1 cellular context compared by ENCODE assay signal in the genomic region with DNA sequence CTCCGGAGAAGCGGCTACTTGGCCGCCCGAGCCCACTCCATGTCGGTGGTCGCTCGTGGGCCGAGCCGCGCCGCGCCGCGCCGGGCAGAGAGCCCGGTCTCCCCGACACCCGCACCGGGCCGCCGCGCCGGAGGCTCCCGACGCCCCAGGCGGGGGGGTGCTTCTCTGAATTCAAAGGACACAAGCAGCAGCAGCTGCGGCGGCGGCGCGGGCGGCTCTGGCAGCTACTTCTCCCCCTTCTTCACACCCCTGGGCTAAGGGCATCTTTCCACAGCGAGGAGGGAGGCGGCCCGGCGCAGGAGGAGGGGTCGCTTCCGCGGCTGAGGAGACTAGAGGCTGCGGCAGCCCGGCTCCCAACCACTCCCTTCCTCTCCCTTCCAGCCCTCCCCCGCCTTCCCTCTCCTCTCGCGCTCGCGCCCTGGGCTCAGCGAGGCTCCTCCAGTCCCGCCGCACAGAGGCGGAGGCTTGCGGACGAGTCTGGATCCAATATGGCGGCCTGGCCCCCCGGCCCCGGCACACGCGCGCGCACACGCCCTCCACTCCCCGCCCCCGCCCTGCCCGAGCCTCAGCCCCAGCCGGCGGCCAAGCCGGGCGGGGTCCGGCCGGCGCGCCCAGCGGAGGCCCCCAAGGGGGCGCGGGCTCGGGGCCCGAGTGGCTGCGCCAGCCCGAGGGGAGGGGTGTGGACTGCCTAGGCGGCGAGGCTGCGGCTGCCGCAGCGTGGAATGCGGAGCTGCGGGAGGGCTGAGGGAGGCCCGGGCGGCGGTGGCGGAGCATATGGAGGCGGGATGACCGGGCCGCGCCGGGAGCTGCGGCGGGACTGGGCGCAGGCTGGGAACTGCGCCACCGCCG.
TF ChIP-seq lines count a peak whose summit lies in the region.

TSS of gene CDC42BPA (minus strand) at position 490 of the 849 bp plus-strand sequence. CDS start 1,310 bp downstream, outside the sequence.

TF ChIP-seq in HepG2, 621 proteins besides CTCF, POLR2A, EP300 and RAD21 (continued from another document and continues in another):
- no peak for TF ChIP-seq USF2 (IDR thresholded peaks at IDR 0.05; ENCODE audit: low read depth, low read length)
- TF ChIP-seq USF2 (CRISPR knock-in tag; IDR thresholded peaks at IDR 0.05; ENCODE audit: borderline replicate concordance), result no peak
- TF ChIP-seq TAF15 (IDR thresholded peaks at IDR 0.05; ENCODE audit: low read depth, low read length, poor library complexity, severe bottlenecking), result no peak
- TF ChIP-seq ZNF296 (CRISPR knock-in tag; conservative IDR thresholded peaks at IDR 0.05), result no peak
- no peak for TF ChIP-seq ZNF234 (CRISPR knock-in tag; conservative IDR thresholded peaks at IDR 0.05)
- no peak for TF ChIP-seq PTBP1 (IDR thresholded peaks at IDR 0.05; ENCODE audit: low read depth, low read length, poor library complexity, severe bottlenecking)
- no peak for TF ChIP-seq ZNF800 (CRISPR knock-in tag; IDR thresholded peaks at IDR 0.05)
- no peak for TF ChIP-seq ZNF562 (CRISPR knock-in tag; IDR thresholded peaks at IDR 0.05; ENCODE audit: borderline replicate concordance)
- no peak for TF ChIP-seq NKX3-1 (CRISPR knock-in tag; IDR thresholded peaks at IDR 0.05)
- TF ChIP-seq ZSCAN25 (CRISPR knock-in tag; IDR thresholded peaks at IDR 0.05), result peak; percentile 61; the same call in 1 of the 2 replicates
- peak; percentile 66 for TF ChIP-seq HOXA3 (CRISPR knock-in tag; IDR thresholded peaks at IDR 0.05)
- TF ChIP-seq, protein P1, sequence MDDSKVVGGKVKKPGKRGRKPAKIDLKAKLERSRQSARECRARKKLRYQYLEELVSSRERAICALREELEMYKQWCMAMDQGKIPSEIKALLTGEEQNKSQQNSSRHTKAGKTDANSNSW (CRISPR knock-in tag; IDR thresholded peaks at IDR 0.05; ENCODE audit: borderline replicate concordance), result no peak; the same call in 1 of the 2 replicates
- TF ChIP-seq TCF7 (IDR thresholded peaks at IDR 0.05; ENCODE audit: low read depth), result no peak
- peak; percentile 81 for TF ChIP-seq UBTF (CRISPR knock-in tag; IDR thresholded peaks at IDR 0.05)
- no peak for TF ChIP-seq ZNF510 (CRISPR knock-in tag; IDR thresholded peaks at IDR 0.05; ENCODE audit: low read depth)
- 0 out of 2 replicates have a peak, but pooled peaks have one; percentile 22 for TF ChIP-seq KLF6 (CRISPR knock-in tag; IDR thresholded peaks at IDR 0.05)
- TF ChIP-seq ZNF468 (CRISPR knock-in tag; IDR thresholded peaks at IDR 0.05), result no peak
- TF ChIP-seq BRF2 (CRISPR knock-in tag; IDR thresholded peaks at IDR 0.05), result 0 out of 2 replicates have a peak, but pooled peaks have one; percentile 15
- no peak for TF ChIP-seq ZFAT (CRISPR knock-in tag; conservative IDR thresholded peaks at IDR 0.05)
- TF ChIP-seq SP5 (CRISPR knock-in tag; IDR thresholded peaks at IDR 0.05; ENCODE audit: borderline replicate concordance, low read depth), result no peak
- peak; percentile 16; the same call in 1 of the 2 replicates for TF ChIP-seq KDM2A (CRISPR knock-in tag; IDR thresholded peaks at IDR 0.05; ENCODE audit: borderline replicate concordance, low read depth)
- TF ChIP-seq ZNF772 (CRISPR knock-in tag; IDR thresholded peaks at IDR 0.05), result 0 out of 2 replicates have a peak, but pooled peaks have one; percentile 9
- TF ChIP-seq, protein P2, sequence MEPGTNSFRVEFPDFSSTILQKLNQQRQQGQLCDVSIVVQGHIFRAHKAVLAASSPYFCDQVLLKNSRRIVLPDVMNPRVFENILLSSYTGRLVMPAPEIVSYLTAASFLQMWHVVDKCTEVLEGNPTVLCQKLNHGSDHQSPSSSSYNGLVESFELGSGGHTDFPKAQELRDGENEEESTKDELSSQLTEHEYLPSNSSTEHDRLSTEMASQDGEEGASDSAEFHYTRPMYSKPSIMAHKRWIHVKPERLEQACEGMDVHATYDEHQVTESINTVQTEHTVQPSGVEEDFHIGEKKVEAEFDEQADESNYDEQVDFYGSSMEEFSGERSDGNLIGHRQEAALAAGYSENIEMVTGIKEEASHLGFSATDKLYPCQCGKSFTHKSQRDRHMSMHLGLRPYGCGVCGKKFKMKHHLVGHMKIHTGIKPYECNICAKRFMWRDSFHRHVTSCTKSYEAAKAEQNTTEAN (CRISPR knock-in tag; conservative IDR thresholded peaks at IDR 0.05), result no peak
- no peak for TF ChIP-seq SNAI1 (CRISPR knock-in tag; IDR thresholded peaks at IDR 0.05; ENCODE audit: borderline replicate concordance)
- no peak for TF ChIP-seq NPAS2 (CRISPR knock-in tag; IDR thresholded peaks at IDR 0.05; ENCODE audit: borderline replicate concordance)
- no peak for TF ChIP-seq ATF5 (CRISPR knock-in tag; IDR thresholded peaks at IDR 0.05; ENCODE audit: low read depth)
- TF ChIP-seq GZF1 (CRISPR knock-in tag; IDR thresholded peaks at IDR 0.05), result no peak
- no peak for TF ChIP-seq ATAD3A (CRISPR knock-in tag; IDR thresholded peaks at IDR 0.05)
- peak; percentile 84; the same call in 1 of the 2 replicates for TF ChIP-seq ZNF451 (CRISPR knock-in tag; IDR thresholded peaks at IDR 0.05)
- no peak for TF ChIP-seq SMARCE1 (IDR thresholded peaks at IDR 0.05; ENCODE audit: borderline replicate concordance)
- TF ChIP-seq NFKBIZ (CRISPR knock-in tag; IDR thresholded peaks at IDR 0.05), result no peak
- no peak for TF ChIP-seq MIER3 (CRISPR knock-in tag; IDR thresholded peaks at IDR 0.05; ENCODE audit: borderline replicate concordance)
- 0 out of 2 replicates have a peak, but pooled peaks have one; percentile 50 for TF ChIP-seq SPEN (CRISPR knock-in tag; IDR thresholded peaks at IDR 0.05; ENCODE audit: low read depth)
- TF ChIP-seq, protein P3, sequence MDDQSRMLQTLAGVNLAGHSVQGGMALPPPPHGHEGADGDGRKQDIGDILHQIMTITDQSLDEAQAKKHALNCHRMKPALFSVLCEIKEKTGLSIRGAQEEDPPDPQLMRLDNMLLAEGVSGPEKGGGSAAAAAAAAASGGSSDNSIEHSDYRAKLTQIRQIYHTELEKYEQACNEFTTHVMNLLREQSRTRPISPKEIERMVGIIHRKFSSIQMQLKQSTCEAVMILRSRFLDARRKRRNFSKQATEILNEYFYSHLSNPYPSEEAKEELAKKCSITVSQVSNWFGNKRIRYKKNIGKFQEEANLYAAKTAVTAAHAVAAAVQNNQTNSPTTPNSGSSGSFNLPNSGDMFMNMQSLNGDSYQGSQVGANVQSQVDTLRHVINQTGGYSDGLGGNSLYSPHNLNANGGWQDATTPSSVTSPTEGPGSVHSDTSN (CRISPR knock-in tag; IDR thresholded peaks at IDR 0.05; ENCODE audit: borderline replicate concordance), result no peak
- peak; percentile 29; the same call in 1 of the 2 replicates for TF ChIP-seq SMAD1 (CRISPR knock-in tag; IDR thresholded peaks at IDR 0.05; ENCODE audit: borderline replicate concordance, low read depth)
- TF ChIP-seq MXD3 (CRISPR knock-in tag; IDR thresholded peaks at IDR 0.05), result no peak
- TF ChIP-seq, protein P4, sequence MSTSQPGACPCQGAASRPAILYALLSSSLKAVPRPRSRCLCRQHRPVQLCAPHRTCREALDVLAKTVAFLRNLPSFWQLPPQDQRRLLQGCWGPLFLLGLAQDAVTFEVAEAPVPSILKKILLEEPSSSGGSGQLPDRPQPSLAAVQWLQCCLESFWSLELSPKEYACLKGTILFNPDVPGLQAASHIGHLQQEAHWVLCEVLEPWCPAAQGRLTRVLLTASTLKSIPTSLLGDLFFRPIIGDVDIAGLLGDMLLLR (CRISPR knock-in tag; IDR thresholded peaks at IDR 0.05), result no peak
- no peak for TF ChIP-seq POGZ (CRISPR knock-in tag; IDR thresholded peaks at IDR 0.05)
- TF ChIP-seq MED1 (CRISPR knock-in tag; IDR thresholded peaks at IDR 0.05), result peak; percentile 15; the same call in 1 of the 2 replicates
- peak in 1 of 2 experiments; percentile 15; a peak in 3 of 4 replicates for TF ChIP-seq HMGXB4 (CRISPR knock-in tag; IDR thresholded peaks at IDR 0.05; ENCODE audit: borderline replicate concordance in 1 of 2, low read depth in 1 of 2)
- TF ChIP-seq EED (CRISPR knock-in tag; IDR thresholded peaks at IDR 0.05), result no peak
- TF ChIP-seq HNRNPLL (IDR thresholded peaks at IDR 0.05; ENCODE audit: low read depth, low read length, poor library complexity, severe bottlenecking), result peak; percentile 97
- TF ChIP-seq ZBTB21 (CRISPR knock-in tag; IDR thresholded peaks at IDR 0.05), result no peak
- TF ChIP-seq MTA1 (CRISPR knock-in tag; IDR thresholded peaks at IDR 0.05; ENCODE audit: borderline replicate concordance), result peak; percentile 18; the same call in 1 of the 2 replicates
- TF ChIP-seq, protein P5, sequence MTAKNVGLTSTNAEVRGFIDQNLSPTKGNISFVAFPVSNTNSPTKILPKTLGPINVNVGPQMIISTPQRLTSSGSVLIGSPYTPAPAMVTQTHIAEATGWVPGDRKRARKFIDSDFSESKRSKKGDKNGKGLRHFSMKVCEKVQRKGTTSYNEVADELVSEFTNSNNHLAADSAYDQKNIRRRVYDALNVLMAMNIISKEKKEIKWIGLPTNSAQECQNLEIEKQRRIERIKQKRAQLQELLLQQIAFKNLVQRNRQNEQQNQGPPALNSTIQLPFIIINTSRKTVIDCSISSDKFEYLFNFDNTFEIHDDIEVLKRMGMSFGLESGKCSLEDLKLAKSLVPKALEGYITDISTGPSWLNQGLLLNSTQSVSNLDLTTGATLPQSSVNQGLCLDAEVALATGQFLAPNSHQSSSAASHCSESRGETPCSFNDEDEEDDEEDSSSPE (CRISPR knock-in tag; IDR thresholded peaks at IDR 0.05), result 0 out of 2 replicates have a peak, but pooled peaks have one; percentile 14
- 0 out of 2 replicates have a peak, but pooled peaks have one; percentile 11 for TF ChIP-seq ZNF768 (CRISPR knock-in tag; IDR thresholded peaks at IDR 0.05)
